23 cellular contexts compared by ENCODE assay signal in the genomic region with DNA sequence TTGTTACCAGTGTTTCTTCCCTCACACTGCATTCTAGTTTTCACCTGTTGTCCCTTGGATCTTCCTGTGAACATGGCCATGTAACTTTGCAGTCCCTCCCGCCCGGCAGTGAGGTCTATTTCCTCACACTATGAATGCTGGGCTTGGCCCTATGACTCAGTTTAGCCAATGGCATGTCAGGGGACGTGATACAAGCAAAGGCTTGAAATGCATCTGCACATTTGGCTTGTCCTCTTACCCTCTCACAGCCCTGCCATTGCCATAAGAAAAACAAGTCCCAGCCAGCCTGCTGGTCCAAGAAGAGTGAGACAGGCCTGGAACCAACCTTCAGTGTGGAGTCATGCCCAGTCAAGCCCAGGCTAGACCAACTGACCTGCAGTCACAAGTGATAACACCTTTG. TPM values are rescaled to one million over a fixed set of nuclear protein-coding genes. Genes with fewer than 3 reads are reported as not detected.
A peak's percentile ranks its signal among the peaks of the same experiment; 100 is the strongest.
DNase-seq lines count a peak whose midpoint lies in the region; ATAC-seq, FAIRE-seq and TF ChIP-seq lines count a peak whose summit lies in the region.
"Had no signal": no experiment of that assay in that cellular context is flagged by ENCODE, and none has a peak within 500 bp of the region (broad histone marks: within the 10 kb centered on the region; RNA-seq: fewer than 3 reads in every experiment).

No MANE protein-coding gene starts in this region.

- no peak overlapping the region for H2AK5ac ChIP-seq in IMR-90 (ENCODE audit: low read depth, low read length)
- H2AK5ac ChIP-seq in H1 (ENCODE audit: low read depth, low read length) = no peak overlapping the region
- H2AK5ac ChIP-seq in mesenchymal stem cell (ENCODE audit: low read length, severe bottlenecking) = no peak overlapping the region

- H2BK120ac ChIP-seq in IMR-90 (ENCODE audit: low read depth, low read length) (no peak overlapping the region), H1 (replicated peaks; ENCODE audit: low read depth, low read length) (no peak overlapping the region), mesenchymal stem cell (ENCODE audit: low read depth, low read length) (no peak overlapping the region)

- H3K4me1 Mint-ChIP-seq in activated naive CD8-positive, alpha-beta T cell treated with anti-CD3 and anti-CD28 coated beads, Interleukin-2, amount 50 U/mL, for 24 hours = peaks cover 26% of the 10 kb centered on the region
- H3K4me1 Mint-ChIP-seq in activated naive CD8-positive, alpha-beta T cell treated with anti-CD3 and anti-CD28 coated beads for 36 hours = peaks cover 22% of the 10 kb centered on the region

- no TSS peak for BruUV-seq in IMR-90 (replicated peaks; lab: Mats Ljungman, UMichigan)

- TF ChIP-seq CTCF in IMR-90 (conservative IDR thresholded peaks at IDR 0.05; ENCODE audit: low read depth, low read length) (no peak), H1 (IDR thresholded peaks at IDR 0.05; ENCODE audit: control extremely low read depth in 1 of 3, insufficient read depth in 1 of 3, low read depth in 1 of 3, low read length in 3 of 3) (no peak)

- H4K20me1 ChIP-seq in IMR-90 (ENCODE audit: insufficient read depth, low read length) = no peaks in the 10 kb centered on the region
- H4K20me1 ChIP-seq in H1 (replicated peaks in 1 of 2; ENCODE audit: control insufficient read depth in 1 of 2, insufficient read depth in 2 of 2, low read length in 2 of 2) = no peaks in the 10 kb centered on the region
- H4K20me1 ChIP-seq: BLaER1 had no signal

- H3K4ac ChIP-seq in IMR-90 (ENCODE audit: low read depth, low read length) (no peak overlapping the region), H1 (replicated peaks; ENCODE audit: insufficient read length, low read depth, low read length) (no peak overlapping the region), mesenchymal stem cell (ENCODE audit: low read depth in 1 of 2, low read length in 2 of 2) (no peak overlapping the region)

- H2BK20ac ChIP-seq in IMR-90 (ENCODE audit: low read depth, low read length) (no peak overlapping the region), H1 (ENCODE audit: low read length) (no peak overlapping the region)

- H4K8ac ChIP-seq in IMR-90 (ENCODE audit: low read depth in 2 of 2, low read length in 2 of 2) (no peak overlapping the region), H1 (ENCODE audit: extremely low read depth, insufficient read depth, low read length) (no peak overlapping the region), mesenchymal stem cell (ENCODE audit: low read length) (peak overlapping the region; percentile 23)

- no peaks in the 10 kb centered on the region for H3K9me3 ChIP-seq in IMR-90 (ENCODE audit: control insufficient read depth, insufficient read depth, low read length)
- H3K9me3 ChIP-seq in H1 (ENCODE audit: insufficient read depth in 2 of 2, low read depth in 1 of 2, low read length in 1 of 2) = no peaks in the 10 kb centered on the region
- no peaks in the 10 kb centered on the region for H3K9me3 ChIP-seq in mesenchymal stem cell (ENCODE audit: control insufficient read depth, low read length)
- H3K9me3 ChIP-seq: BLaER1 had no signal

- no peaks in the 10 kb centered on the region for H3K23me2 ChIP-seq in H1 (ENCODE audit: low read depth, low read length)

- H3K4me1 ChIP-seq in IMR-90 (ENCODE audit: control insufficient read depth, insufficient read depth, low read length) = no peaks in the 10 kb centered on the region
- no peaks in the 10 kb centered on the region; a peak in 1 of 7 replicates for H3K4me1 ChIP-seq in H1 (replicated peaks in 1 of 4; ENCODE audit: control insufficient read depth in 3 of 4, insufficient read depth in 4 of 4, low read length in 3 of 4)
- peaks cover 2% of the 10 kb centered on the region for H3K4me1 ChIP-seq in mesenchymal stem cell (ENCODE audit: control insufficient read depth, insufficient read depth, low read depth, low read length)
- H3K4me1 ChIP-seq: BLaER1 had no signal

- H3K9ac ChIP-seq in IMR-90 (ENCODE audit: low read depth, low read length) (no peak overlapping the region), H1 (replicated peaks in 1 of 4; ENCODE audit: extremely low read depth in 1 of 4, low read depth in 3 of 4, low read length in 3 of 4) (no peak overlapping the region), mesenchymal stem cell (ENCODE audit: low read length) (no peak overlapping the region)
- H3K9ac ChIP-seq: BLaER1 had no signal

- no peaks in the 10 kb centered on the region for H3K9me3 Mint-ChIP-seq in activated naive CD8-positive, alpha-beta T cell treated with anti-CD3 and anti-CD28 coated beads, Interleukin-2, amount 50 U/mL, for 24 hours
- no peaks in the 10 kb centered on the region for H3K9me3 Mint-ChIP-seq in activated naive CD8-positive, alpha-beta T cell treated with anti-CD3 and anti-CD28 coated beads for 36 hours
- H3K9me3 Mint-ChIP-seq: CD8-positive, alpha-beta T cell; HFFc6 had no signal

- H3K36me3 ChIP-seq in IMR-90 (ENCODE audit: control insufficient read depth, insufficient read depth, low read length) (no peaks in the 10 kb centered on the region), H1 (ENCODE audit: control insufficient read depth in 2 of 4, insufficient read depth in 4 of 4, low read length in 3 of 4) (no peaks in the 10 kb centered on the region; a peak in 1 of 8 replicates), mesenchymal stem cell (ENCODE audit: control insufficient read depth in 1 of 2, insufficient read depth in 2 of 2, low read depth in 1 of 2, low read length in 2 of 2) (no peaks in the 10 kb centered on the region)
- H3K36me3 ChIP-seq: BLaER1 had no signal

- H4K91ac ChIP-seq in IMR-90 (ENCODE audit: insufficient read depth, low read depth, low read length) (no peak overlapping the region), H1 (replicated peaks; ENCODE audit: insufficient read length, low read length) (no peak overlapping the region), mesenchymal stem cell (ENCODE audit: low read length) (peak overlapping the region; percentile 18)

- H3K27me3 ChIP-seq in IMR-90 (ENCODE audit: control insufficient read depth, insufficient read depth, low read length) = peaks cover 17% of the 10 kb centered on the region
- H3K27me3 ChIP-seq in H1 (replicated peaks in 1 of 4; ENCODE audit: control insufficient read depth in 3 of 4, extremely low read depth in 1 of 4, insufficient read depth in 3 of 4, low read length in 3 of 4) = no peaks in the 10 kb centered on the region
- peaks cover 0 to 5% of the 10 kb centered on the region in 2 experiments for H3K27me3 ChIP-seq in mesenchymal stem cell (ENCODE audit: control insufficient read depth in 1 of 2, insufficient read depth in 1 of 2, low read length in 2 of 2)
- H3K27me3 ChIP-seq: BLaER1 had no signal

- H2BK12ac ChIP-seq in H1 (ENCODE audit: low read depth, low read length) (no peak overlapping the region), mesenchymal stem cell (ENCODE audit: low read length in 2 of 2) (no peak overlapping the region)

- no peaks in the 10 kb centered on the region for H3K9me1 ChIP-seq in IMR-90 (ENCODE audit: insufficient read depth, low read length)

- H3K27me3 Mint-ChIP-seq in activated naive CD8-positive, alpha-beta T cell treated with anti-CD3 and anti-CD28 coated beads, Interleukin-2, amount 50 U/mL, for 24 hours = no peaks in the 10 kb centered on the region
- H3K27me3 Mint-ChIP-seq in activated naive CD8-positive, alpha-beta T cell treated with anti-CD3 and anti-CD28 coated beads for 36 hours = no peaks in the 10 kb centered on the region

- dilution Hi-C loops in IMR-90 (cut with HindIII; ENCODE audit: low sequenced_read_pairs, unreplicated experiment) = no loop called here

- H3K79me1 ChIP-seq in IMR-90 (ENCODE audit: low read depth in 1 of 2, low read length in 2 of 2) (no peaks in the 10 kb centered on the region), H1 (ENCODE audit: low read depth, low read length) (no peaks in the 10 kb centered on the region; the same call in 1 of the 2 replicates), mesenchymal stem cell (replicated peaks; ENCODE audit: low read length, poor library complexity, severe bottlenecking) (no peaks in the 10 kb centered on the region)

- H2BK15ac ChIP-seq in IMR-90 (ENCODE audit: low read depth, low read length) (no peak overlapping the region), H1 (ENCODE audit: low read length) (no peak overlapping the region), mesenchymal stem cell (ENCODE audit: low read depth, poor library complexity, severe bottlenecking) (no peak overlapping the region)

- POLR2A ChIA-PET in IMR-90 (lab: Charles Lee; ENCODE audit: unreplicated experiment) = no interaction called here
- POLR2A ChIA-PET in H1 (lab: Charles Lee; ENCODE audit: partially characterized antibody) = no interaction called here

- H3K4me3 Mint-ChIP-seq in activated naive CD8-positive, alpha-beta T cell treated with anti-CD3 and anti-CD28 coated beads, Interleukin-2, amount 50 U/mL, for 24 hours = no peak overlapping the region
- H3K4me3 Mint-ChIP-seq in activated naive CD8-positive, alpha-beta T cell treated with anti-CD3 and anti-CD28 coated beads for 36 hours = no peak overlapping the region
- H3K4me3 Mint-ChIP-seq: CD8-positive, alpha-beta T cell; HFFc6 had no signal

- CTCF ChIA-PET in IMR-90 (lab: Yijun Ruan, JAX) (no interaction called here), H1 (lab: Charles Lee; ENCODE audit: partially characterized antibody) (no interaction called here)

- DNase-seq in activated naive CD8-positive, alpha-beta T cell treated with anti-CD3 and anti-CD28 coated beads, Interleukin-2, amount 50 U/mL, for 24 hours = no peak
- DNase-seq in activated naive CD8-positive, alpha-beta T cell treated with anti-CD3 and anti-CD28 coated beads for 36 hours = no peak
- DNase-seq in IMR-90 (no peak), H1 (ENCODE audit: low read depth in 1 of 2, low spot score in 2 of 2) (peak in 1 of 2 experiments; percentile 41), mesenchymal stem cell (no peak), COLO829 (ENCODE audit: low spot score) (no peak), posterior vena cava (ENCODE audit: low spot score) (no peak)
- DNase-seq: HFFc6, Karpas-422, MM.1S, NCI-H1092, NCI-H1436 treated with DMSO at 0.1 percent for 48 hours, NCI-H2029, NCI-H2171, NCI-H526, PC-3, RPMI8226 had no signal

- H3K36me3 Mint-ChIP-seq in activated naive CD8-positive, alpha-beta T cell treated with anti-CD3 and anti-CD28 coated beads, Interleukin-2, amount 50 U/mL, for 24 hours (ENCODE audit: low read depth) = no peaks in the 10 kb centered on the region
- H3K36me3 Mint-ChIP-seq in activated naive CD8-positive, alpha-beta T cell treated with anti-CD3 and anti-CD28 coated beads for 36 hours = peaks cover 1% of the 10 kb centered on the region
- H3K36me3 Mint-ChIP-seq: CD8-positive, alpha-beta T cell had no signal

- no peak overlapping the region for H3K4me2 ChIP-seq in IMR-90 (ENCODE audit: low read depth, low read length)
- no peak overlapping the region for H3K4me2 ChIP-seq in H1 (ENCODE audit: insufficient read depth in 1 of 2, low read depth in 2 of 2, low read length in 2 of 2)
- no peak overlapping the region for H3K4me2 ChIP-seq in mesenchymal stem cell (ENCODE audit: low read length, poor library complexity, severe bottlenecking)
- H3K4me2 ChIP-seq: BLaER1 had no signal

- no peak overlapping the region for H2AK9ac ChIP-seq in IMR-90 (replicated peaks; ENCODE audit: low read depth, low read length, poor library complexity)

- H3K79me2 ChIP-seq in H1 (ENCODE audit: control insufficient read depth in 1 of 2, insufficient read depth in 2 of 2, low read length in 2 of 2) = no peaks in the 10 kb centered on the region

- peak overlapping the region; percentile 59 for H2AFZ ChIP-seq in IMR-90 (replicated peaks; ENCODE audit: low read length, poor library complexity)
- peak overlapping the region; percentile 96 for H2AFZ ChIP-seq in H1 (ENCODE audit: low read length)
- H2AFZ ChIP-seq in mesenchymal stem cell (ENCODE audit: low read depth, low read length) = peak overlapping the region; percentile 32

- intact Hi-C loops in IMR-90 (cut with micrococcal nuclease) (no loop called here), posterior vena cava (cut with DNase I) (no loop called here)

- no peak overlapping the region for H3K56ac ChIP-seq in IMR-90 (ENCODE audit: extremely low read depth, insufficient read depth, low read length)
- no peak overlapping the region for H3K56ac ChIP-seq in H1 (replicated peaks; ENCODE audit: insufficient read length, low read depth, low read length)

- FAIRE-seq in H1 (lab: Jason Lieb, UNC) = no peak
- FAIRE-seq: A204.1, D721Med, GM12891 had no signal

- H2BK5ac ChIP-seq in IMR-90 (ENCODE audit: low read depth, low read length, poor library complexity, severe bottlenecking) (no peak overlapping the region), H1 (ENCODE audit: low read depth, low read length) (no peak overlapping the region), mesenchymal stem cell (ENCODE audit: low read depth, low read length, poor library complexity, severe bottlenecking) (no peak overlapping the region)

- H3K27ac ChIP-seq in IMR-90 (ENCODE audit: insufficient read depth, low read length) (no peak overlapping the region), H1 (ENCODE audit: low read depth, low read length) (no peak overlapping the region), mesenchymal stem cell (ENCODE audit: low read length, poor library complexity, severe bottlenecking) (no peak overlapping the region)
- H3K27ac ChIP-seq: BLaER1 had no signal

- no peak overlapping the region for H3K18ac ChIP-seq in IMR-90 (ENCODE audit: low read depth, low read length)
- H3K18ac ChIP-seq in H1 (ENCODE audit: extremely low read depth, low read length) = no peak overlapping the region
- no peak overlapping the region for H3K18ac ChIP-seq in mesenchymal stem cell (ENCODE audit: low read depth in 1 of 2, low read length in 2 of 2)

- H3K14ac ChIP-seq in IMR-90 (replicated peaks; ENCODE audit: low read depth, low read length) (no peak overlapping the region), H1 (ENCODE audit: insufficient read length) (peak overlapping the region; percentile 58), mesenchymal stem cell (ENCODE audit: low read length in 2 of 2) (peak overlapping the region in 1 of 2 experiments; percentile 28)

- no peak for TF ChIP-seq EP300 in H1 (IDR thresholded peaks at IDR 0.05; ENCODE audit: borderline replicate concordance in 1 of 2, low read depth in 2 of 2, low read length in 2 of 2)

- H3K4me3 ChIP-seq in IMR-90 (ENCODE audit: insufficient read depth, low read depth, low read length) (no peak overlapping the region), H1 (ENCODE audit: extremely low read depth in 1 of 4, insufficient read depth in 2 of 4, low read depth in 3 of 4, low read length in 4 of 4) (no peak overlapping the region), mesenchymal stem cell (ENCODE audit: insufficient read depth in 1 of 2, low read depth in 1 of 2, low read length in 2 of 2) (no peak overlapping the region)
- H3K4me3 ChIP-seq: BLaER1 had no signal

- WGBS in IMR-90 (ENCODE audit: extremely low coverage in 2 of 2, insufficient read length in 1 of 2), 2 experiments = 80% methylated on average over 1 of the region's 3 CpGs; no CpG with 5 or more reads in 1 of the 2 experiments
- WGBS in H1 (ENCODE audit: extremely low coverage in 1 of 2, insufficient coverage in 1 of 2, insufficient read length in 1 of 2, insufficient replicate concordance in 2 of 2, low coverage in 1 of 2, low lambda C conversion rate in 2 of 2, missing lambda C conversion rate in 1 of 2), 2 experiments = 91% methylated on average over 3 of the region's 3 CpGs; no CpG with 5 or more reads in 1 of the 2 experiments
- 95% methylated on average over 3 of the region's 3 CpGs for WGBS in mesenchymal stem cell

- H3K27ac Mint-ChIP-seq in activated naive CD8-positive, alpha-beta T cell treated with anti-CD3 and anti-CD28 coated beads, Interleukin-2, amount 50 U/mL, for 24 hours = no peak overlapping the region
- no peak overlapping the region for H3K27ac Mint-ChIP-seq in activated naive CD8-positive, alpha-beta T cell treated with anti-CD3 and anti-CD28 coated beads for 36 hours
- H3K27ac Mint-ChIP-seq: CD8-positive, alpha-beta T cell; HFFc6 had no signal

- peak; percentile 49 for ATAC-seq in activated naive CD8-positive, alpha-beta T cell treated with anti-CD3 and anti-CD28 coated beads, Interleukin-2, amount 50 U/mL, for 24 hours
- ATAC-seq in IMR-90 (ENCODE audit: low read depth) (no peak), GM19023 (IDR thresholded peaks at IDR 0.05; ENCODE audit: unreplicated experiment) (no peak)
- ATAC-seq: CD8-positive, alpha-beta T cell; PC-3 had no signal

- TF ChIP-seq POLR2A in IMR-90 (IDR thresholded peaks at IDR 0.05; ENCODE audit: low read depth, low read length) = no peak
- no peak for TF ChIP-seq POLR2A in H1 (IDR thresholded peaks at IDR 0.05; ENCODE audit: control extremely low read depth in 1 of 2, low read depth in 2 of 2, low read length in 2 of 2)

- no peak for TF ChIP-seq RAD21 in IMR-90 (IDR thresholded peaks at IDR 0.05; ENCODE audit: low read length)
- no peak for TF ChIP-seq RAD21 in H1 (IDR thresholded peaks at IDR 0.05 in 1 of 2, conservative IDR thresholded peaks at IDR 0.05 in 1 of 2; ENCODE audit: low read depth in 2 of 2, low read length in 2 of 2)

- H3K23ac ChIP-seq in IMR-90 (ENCODE audit: low read depth, low read length) (peak overlapping the region; percentile 37; the same call in 1 of the 2 replicates), H1 (ENCODE audit: insufficient read length) (no peak overlapping the region), mesenchymal stem cell (ENCODE audit: low read length in 2 of 2) (no peak overlapping the region)

- H4K5ac ChIP-seq in IMR-90 (ENCODE audit: low read depth, low read length) = no peak overlapping the region
- H4K5ac ChIP-seq in H1 (ENCODE audit: insufficient read length, low read depth, low read length) = no peak overlapping the region

- in situ Hi-C loops in IMR-90 (cut with MboI; ENCODE audit: low sequenced_read_pairs) = no loop called here

RNA-seq across cellular contexts. Expression of a gene that starts 17.1 kb away (rescaled TPM):
- total RNA-seq in activated naive CD8-positive, alpha-beta T cell treated with anti-CD3 and anti-CD28 coated beads for 36 hours = 100 to 1,000 TPM; 109 to 111 TPM
- 13.1 and 16.4 TPM in 2 replicates for total RNA-seq in IMR-90 (2012; rRNA removed)
- 17.9 and 19.8 TPM in 2 replicates for polyA plus RNA-seq in IMR-90 (2012; rRNA removed)
- polyA plus RNA-seq in IMR-90 (2012; cell fraction: cytosol; rRNA removed) = 3.2 and 5.8 TPM in 2 replicates
- polyA plus RNA-seq in IMR-90 (2012; cell fraction: nucleus; rRNA removed; ENCODE audit: low replicate concordance) = 12.6 and 41.3 TPM in 2 replicates
- total RNA-seq in H1 (2021; fragmentation: NEBNext Ultra II Directional; extraction: Animal tissue kit (Norgen Biotek cat#: 25700)) = 46.6 and 49.0 TPM in 2 replicates
- polyA plus RNA-seq in H1 (2011; rRNA removed) = 15.5 and 28.9 TPM in 2 replicates
- 33.2 TPM for polyA plus RNA-seq in H1 (2011; cell fraction: cytosol; rRNA removed)
- polyA plus RNA-seq in H1 (2011; cell fraction: nucleus; rRNA removed) = 39.7 TPM
- polyA plus RNA-seq in H1 (2012, experiment 1 of 2) = 37.0 to 56.8 TPM (median 42.7 TPM) in 4 replicates
- polyA plus RNA-seq in H1 (2012, experiment 2 of 2) = 6.6 TPM
- polyA plus RNA-seq in H1 (2013, experiment 1 of 2) = 41.2 TPM
- 36.4 TPM for polyA plus RNA-seq in H1 (2013, experiment 2 of 2)
- 18.2 and 30.1 TPM in 2 replicates for polyA minus RNA-seq in H1 (2011; rRNA and poly(A)+ RNA removed)
- polyA minus RNA-seq in H1 (2011; cell fraction: cytosol; rRNA and poly(A)+ RNA removed) = 22.4 TPM
- polyA minus RNA-seq in H1 (2011; cell fraction: nucleus; rRNA and poly(A)+ RNA removed) = 34.6 TPM
- polyA plus RNA-seq in mesenchymal stem cell (2013, experiment 1 of 2) = 5.9 TPM
- polyA plus RNA-seq in mesenchymal stem cell (2013, experiment 2 of 2) = 5.6 TPM
- total RNA-seq in posterior vena cava = 1 to 10 TPM; 1.7 to 1.9 TPM

Comparison
In these comparisons a context has a peak if more than half of its experiments do, and no peak if none do; other contexts are left out.
1. H2AFZ ChIP-seq: peak in every context shown above with its lines; median percentile 96 in H1; 59 in IMR-90; 32 in mesenchymal stem cell.